In the genomic region with DNA sequence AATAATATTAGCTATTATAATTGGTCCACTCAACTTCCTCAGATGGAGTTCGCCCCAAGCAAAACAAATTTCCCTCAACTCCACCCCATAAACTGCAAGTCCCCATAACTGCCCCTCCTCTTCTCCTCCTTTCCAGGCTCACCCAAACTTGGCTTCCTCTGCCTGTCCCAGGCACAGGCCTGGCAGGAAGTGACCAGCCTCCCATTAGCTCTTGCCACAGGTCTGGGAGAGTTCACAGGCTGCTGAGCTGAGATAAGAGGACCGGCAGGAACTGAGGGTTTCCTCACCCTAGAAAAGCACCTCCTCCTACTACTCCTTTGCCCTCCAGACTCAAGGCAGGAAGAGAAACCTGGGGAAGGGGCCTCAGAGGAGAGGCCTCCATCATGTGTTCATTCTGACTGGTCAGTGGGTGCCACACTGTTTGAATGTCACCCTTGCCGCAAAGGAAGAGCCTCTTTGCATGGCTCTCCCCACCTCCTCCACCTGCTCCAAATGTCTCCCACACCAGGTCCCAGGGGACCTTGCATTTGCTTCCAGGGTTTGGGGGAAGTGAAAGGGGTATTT, we compare ENCODE assay signal across 12 cellular contexts. TPM values are rescaled to one million over a fixed set of nuclear protein-coding genes. Genes with fewer than 3 reads are reported as not detected.
DNase-seq lines count a peak whose midpoint lies in the region; ATAC-seq and TF ChIP-seq lines count a peak whose summit lies in the region.
"Had no signal": no experiment of that assay in that cellular context is flagged by ENCODE, and none has a peak within 500 bp of the region (broad histone marks: within the 10 kb centered on the region; RNA-seq: fewer than 3 reads in every experiment).

No MANE protein-coding gene starts in this region.

- TF ChIP-seq CTCF in omental fat pad (IDR thresholded peaks at IDR 0.05) = no peak
- TF ChIP-seq CTCF in smooth muscle cell (IDR thresholded peaks at IDR 0.05; ENCODE audit: borderline replicate concordance, insufficient read depth, poor library complexity, severe bottlenecking) = no peak

- H3K9ac ChIP-seq in smooth muscle cell (ENCODE audit: low read depth) = no peak overlapping the region

- no peaks in the 10 kb centered on the region for H3F3A ChIP-seq in smooth muscle cell (ENCODE audit: low read depth)

- H3K4me3 ChIP-seq in smooth muscle cell = no peak overlapping the region
- H3K4me3 ChIP-seq: tibial nerve had no signal

- no peaks in the 10 kb centered on the region for H3K4me1 ChIP-seq in smooth muscle cell (ENCODE audit: low read depth)
- H3K4me1 ChIP-seq: tibial nerve had no signal

- no peak overlapping the region for H2AFZ ChIP-seq in smooth muscle cell (ENCODE audit: low read depth)

- H3K27ac ChIP-seq in smooth muscle cell (ENCODE audit: low read depth) = no peak overlapping the region
- H3K27ac ChIP-seq: tibial nerve had no signal

- peak; percentile 54 for ATAC-seq in omental fat pad (ENCODE audit: low FRiP score)
- no peak for ATAC-seq in HG03457 (IDR thresholded peaks at IDR 0.05; ENCODE audit: unreplicated experiment)

- H3K36me3 ChIP-seq in smooth muscle cell (ENCODE audit: low read depth) = no peaks in the 10 kb centered on the region

- H3K27me3 ChIP-seq in smooth muscle cell (ENCODE audit: low read depth) = no peaks in the 10 kb centered on the region
- H3K27me3 ChIP-seq: tibial nerve had no signal

- WGBS in smooth muscle cell (ENCODE audit: low lambda C conversion rate) = 65% methylated on average over 3 of the region's 3 CpGs

- no peaks in the 10 kb centered on the region for H3K9me3 ChIP-seq in smooth muscle cell (replicated peaks; ENCODE audit: low read depth)
- H3K9me3 ChIP-seq: tibial nerve had no signal

- peak; percentile 29 for DNase-seq in ELF-1 (ENCODE audit: low read depth, low spot score)
- DNase-seq in SKM-1 (lab: John Stamatoyannopoulos, UW; ENCODE audit: unreplicated experiment) = peak; percentile 87
- peak; percentile 88 for DNase-seq in glomerular endothelial cell (ENCODE audit: extremely low read depth, low read depth, low spot score)
- DNase-seq in omental fat pad (ENCODE audit: low spot score) = no peak
- DNase-seq in smooth muscle cell (lab: John Stamatoyannopoulos, UW; ENCODE audit: unreplicated experiment) = no peak
- DNase-seq in effector CD8-positive, alpha-beta T cell (lab: John Stamatoyannopoulos, UW) = no peak
- no peak for DNase-seq in activated effector memory CD4-positive, alpha-beta T cell treated with anti-CD3 and anti-CD28 coated beads, Interleukin-2, amount 50 U/mL, for 16 hours
- DNase-seq: activated CD4-positive, alpha-beta T cell treated with anti-CD3 and anti-CD28 coated beads, Interleukin-2, amount 50 U/mL, for 48 hours; amygdala; SHP77 treated with DMSO at 0.1 percent for 48 hours had no signal

- H4K20me1 ChIP-seq in smooth muscle cell (ENCODE audit: low read depth) = no peaks in the 10 kb centered on the region

- no peaks in the 10 kb centered on the region for H3K79me2 ChIP-seq in smooth muscle cell (ENCODE audit: low read depth)

- H3K4me2 ChIP-seq in smooth muscle cell = no peak overlapping the region

RNA-seq across cellular contexts. Expression of a gene that starts 24.5 kb away (rescaled TPM):
- total RNA-seq in glomerular endothelial cell (34.2 and 46.6 TPM in 2 replicates), omental fat pad (10 to 100 TPM; 11.8 to 23.8 (median 17.2) TPM), smooth muscle cell (13.6 and 29.7 TPM in 2 replicates)
- 29.2 and 33.4 TPM in 2 replicates for polyA plus RNA-seq in smooth muscle cell

RNA-seq across cellular contexts. Expression of a gene that starts 36.7 kb away (rescaled TPM):
- total RNA-seq in glomerular endothelial cell (327 and 748 TPM in 2 replicates), omental fat pad (10 to 100 TPM; 15.6 to 80.7 (median 31.3) TPM), smooth muscle cell (35.2 and 41.8 TPM in 2 replicates)
- 69.9 and 105 TPM in 2 replicates for polyA plus RNA-seq in smooth muscle cell

Comparison
In these comparisons a context has a peak if more than half of its experiments do, and no peak if none do; other contexts are left out.
1. DNase-seq: peak in ELF-1 (single experiment), SKM-1 (single experiment) and glomerular endothelial cell (single experiment); none in omental fat pad (single experiment), smooth muscle cell (single experiment), effector CD8-positive, alpha-beta T cell (single experiment) and activated effector memory CD4-positive, alpha-beta T cell treated with anti-CD3 and anti-CD28 coated beads, Interleukin-2, amount 50 U/mL, for 16 hours (single experiment).